In the genomic region with DNA sequence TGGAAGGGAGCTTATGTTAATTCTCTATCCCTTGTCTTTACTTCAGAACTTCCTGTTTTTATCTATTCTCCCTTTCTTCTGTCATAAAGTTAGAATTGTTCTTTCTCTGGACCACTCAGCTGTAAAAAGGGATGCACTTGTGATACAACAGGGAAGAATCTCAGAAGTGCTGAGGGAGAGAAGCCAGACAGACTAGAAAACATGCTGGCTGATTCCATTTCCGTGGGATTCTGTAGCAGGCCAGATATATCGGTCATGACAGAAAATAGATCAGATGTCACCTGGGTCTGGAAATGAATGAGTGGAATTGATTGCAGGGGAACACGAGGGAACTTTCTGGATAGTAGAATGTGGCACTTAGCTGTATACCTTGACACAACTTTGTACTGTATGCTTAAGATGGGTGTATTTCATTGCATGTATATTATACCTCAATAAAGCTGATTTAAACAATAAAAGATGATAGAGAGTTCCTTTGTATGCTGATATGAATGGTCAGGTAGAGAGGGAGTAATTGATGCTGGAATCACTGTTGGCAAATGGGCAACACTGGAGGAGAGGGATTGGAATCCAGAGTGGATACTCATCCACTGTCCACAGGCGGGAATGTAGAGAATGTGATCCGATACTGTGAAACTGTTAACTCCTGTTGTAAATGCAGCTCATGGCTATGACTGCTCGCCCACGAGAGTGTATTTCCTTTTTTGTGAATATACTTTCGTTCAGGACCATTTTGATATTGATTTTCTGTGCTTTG, we compare ENCODE assay signal across 13 cellular contexts. TPM values are rescaled to one million over a fixed set of nuclear protein-coding genes. Genes with fewer than 3 reads are reported as not detected.
DNase-seq lines count a peak whose midpoint lies in the region; ATAC-seq and TF ChIP-seq lines count a peak whose summit lies in the region.
"Had no signal": no experiment of that assay in that cellular context is flagged by ENCODE, and none has a peak within 500 bp of the region (broad histone marks: within the 10 kb centered on the region; RNA-seq: fewer than 3 reads in every experiment).

No MANE protein-coding gene starts in this region.

- WGBS in right cardiac atrium, result 68% methylated on average over 8 of the region's 8 CpGs

- no peak overlapping the region for H3K9ac ChIP-seq in SU-DHL-6 (ENCODE audit: low read length)

- peak overlapping the region; percentile 3 for H3K27ac Mint-ChIP-seq in type B pancreatic cell
- no peak overlapping the region for H3K27ac Mint-ChIP-seq in activated CD4-positive, alpha-beta T cell treated with anti-CD3 and anti-CD28 coated beads, Interleukin-2, amount 10 ng/mL, durations not matched to agents 7 days and 5 days
- H3K27ac Mint-ChIP-seq: activated B cell treated with CpG ODN at 0.5 μM for 24 hours had no signal

- peaks cover 16% of the 10 kb centered on the region for H3F3A ChIP-seq in SU-DHL-6 (ENCODE audit: insufficient read depth)

- H3K4me3 ChIP-seq in cardiac muscle cell, result no peak overlapping the region
- no peak overlapping the region for H3K4me3 ChIP-seq in right atrium auricular region
- no peak overlapping the region for H3K4me3 ChIP-seq in SU-DHL-6 (ENCODE audit: insufficient read depth, low read length, poor library complexity, severe bottlenecking)
- H3K4me3 ChIP-seq in right cardiac atrium (ENCODE audit: low read length), result no peak overlapping the region

- no peaks in the 10 kb centered on the region for H4K20me1 ChIP-seq in SU-DHL-6 (ENCODE audit: low read depth, low read length)

- H3K36me3 ChIP-seq in cardiac muscle cell, result peaks cover 17% of the 10 kb centered on the region
- H3K36me3 ChIP-seq in right atrium auricular region, result peaks cover 11% of the 10 kb centered on the region
- H3K36me3 ChIP-seq in SU-DHL-6 (ENCODE audit: low read length), result peaks cover 30% of the 10 kb centered on the region

- peaks cover 9% of the 10 kb centered on the region for H3K4me1 Mint-ChIP-seq in type B pancreatic cell (ENCODE audit: unreplicated experiment)
- peaks cover 13% of the 10 kb centered on the region for H3K4me1 Mint-ChIP-seq in activated CD4-positive, alpha-beta T cell treated with anti-CD3 and anti-CD28 coated beads, Interleukin-2, amount 10 ng/mL, durations not matched to agents 7 days and 5 days

- H3K9me3 ChIP-seq in cardiac muscle cell (ENCODE audit: low read depth) (no peaks in the 10 kb centered on the region), right atrium auricular region (no peaks in the 10 kb centered on the region), SU-DHL-6 (ENCODE audit: insufficient read depth, low read length) (no peaks in the 10 kb centered on the region), right cardiac atrium (ENCODE audit: control insufficient read depth, low read length) (no peaks in the 10 kb centered on the region)

- TF ChIP-seq CTCF in cardiac muscle cell (IDR thresholded peaks at IDR 0.05; ENCODE audit: low read depth, low read length) (no peak), right atrium auricular region (IDR thresholded peaks at IDR 0.05) (no peak), SU-DHL-6 (IDR thresholded peaks at IDR 0.05; ENCODE audit: insufficient read depth, low read length, poor library complexity, severe bottlenecking) (no peak), type B pancreatic cell (conservative IDR thresholded peaks at IDR 0.05) (no peak)

- POLR2A ChIA-PET in activated CD4-positive, alpha-beta T cell treated with anti-CD3 and anti-CD28 coated beads, Interleukin-2, amount 10 ng/mL, durations not matched to agents 7 days and 5 days (lab: Charles Lee), result no interaction called here

- DNase-seq in cardiac muscle cell (ENCODE audit: low read depth in 1 of 2, low spot score in 1 of 2) (peak; percentile 19 to 40), right atrium auricular region (ENCODE audit: low spot score) (no peak), iris pigment epithelial cell (ENCODE audit: low read depth) (peak; percentile 52), type B pancreatic cell (ENCODE audit: extremely low spot score, unreplicated experiment) (no peak), right cardiac atrium (no peak)
- no peak for DNase-seq in activated CD4-positive, alpha-beta T cell treated with anti-CD3 and anti-CD28 coated beads, Interleukin-2, amount 10 ng/mL, durations not matched to agents 7 days and 5 days
- DNase-seq: activated B cell treated with CpG ODN at 0.5 μM for 24 hours; activated T-cell treated with anti-CD3 and anti-CD28 coated beads, Interleukin-2, amount 50 U/mL, for 48 hours; DND-41; NCI-H1092 treated with DMSO at 0.1 percent for 48 hours; SHP77 had no signal

- peaks cover 13% of the 10 kb centered on the region for H3K36me3 Mint-ChIP-seq in type B pancreatic cell
- peaks cover 20% of the 10 kb centered on the region for H3K36me3 Mint-ChIP-seq in activated CD4-positive, alpha-beta T cell treated with anti-CD3 and anti-CD28 coated beads, Interleukin-2, amount 10 ng/mL, durations not matched to agents 7 days and 5 days (ENCODE audit: low read depth)

- intact Hi-C loops in right cardiac atrium (cut with DNase I), result no loop called here

- H3K9me3 Mint-ChIP-seq in type B pancreatic cell, result no peaks in the 10 kb centered on the region
- H3K9me3 Mint-ChIP-seq in activated CD4-positive, alpha-beta T cell treated with anti-CD3 and anti-CD28 coated beads, Interleukin-2, amount 10 ng/mL, durations not matched to agents 7 days and 5 days, result no peaks in the 10 kb centered on the region
- H3K9me3 Mint-ChIP-seq: activated B cell treated with CpG ODN at 0.5 μM for 24 hours had no signal

- H3K4me1 ChIP-seq in cardiac muscle cell (ENCODE audit: low read depth) (no peaks in the 10 kb centered on the region), right atrium auricular region (peaks cover 0 to 2% of the 10 kb centered on the region in 2 donors), right cardiac atrium (ENCODE audit: control insufficient read depth, insufficient read depth, low read length) (peaks cover 1% of the 10 kb centered on the region)

- CTCF ChIA-PET in activated CD4-positive, alpha-beta T cell treated with anti-CD3 and anti-CD28 coated beads, Interleukin-2, amount 10 ng/mL, durations not matched to agents 7 days and 5 days (lab: Charles Lee), result no interaction called here

- H3K27ac ChIP-seq in cardiac muscle cell (peak overlapping the region; percentile 44), right atrium auricular region (no peak overlapping the region), SU-DHL-6 (ENCODE audit: low read depth, low read length) (peak overlapping the region; percentile 51), right cardiac atrium (ENCODE audit: low read length) (no peak overlapping the region)

- H3K27me3 Mint-ChIP-seq in type B pancreatic cell, result no peaks in the 10 kb centered on the region
- no peaks in the 10 kb centered on the region for H3K27me3 Mint-ChIP-seq in activated CD4-positive, alpha-beta T cell treated with anti-CD3 and anti-CD28 coated beads, Interleukin-2, amount 10 ng/mL, durations not matched to agents 7 days and 5 days
- H3K27me3 Mint-ChIP-seq: activated B cell treated with CpG ODN at 0.5 μM for 24 hours had no signal

- no peak overlapping the region for H2AFZ ChIP-seq in SU-DHL-6 (ENCODE audit: low read depth, low read length, severe bottlenecking)

- H3K9me2 ChIP-seq in SU-DHL-6 (replicated peaks; ENCODE audit: insufficient read depth, low read length), result no peaks in the 10 kb centered on the region

- H3K79me2 ChIP-seq in SU-DHL-6 (ENCODE audit: insufficient read depth, low read length), result peaks cover 59% of the 10 kb centered on the region

- no peaks in the 10 kb centered on the region for H3K27me3 ChIP-seq in cardiac muscle cell
- H3K27me3 ChIP-seq in right atrium auricular region, result no peaks in the 10 kb centered on the region
- no peaks in the 10 kb centered on the region for H3K27me3 ChIP-seq in SU-DHL-6 (ENCODE audit: low read length)
- H3K27me3 ChIP-seq in right cardiac atrium (ENCODE audit: control insufficient read depth, insufficient read depth), result no peaks in the 10 kb centered on the region

- H3K4me2 ChIP-seq in SU-DHL-6 (ENCODE audit: low read depth, low read length, poor library complexity, severe bottlenecking), result no peak overlapping the region

- no peak for ATAC-seq in HG02884 (IDR thresholded peaks at IDR 0.05; ENCODE audit: unreplicated experiment)
- no peak for ATAC-seq in right cardiac atrium

- no peak overlapping the region for H3K4me3 Mint-ChIP-seq in type B pancreatic cell
- H3K4me3 Mint-ChIP-seq in activated CD4-positive, alpha-beta T cell treated with anti-CD3 and anti-CD28 coated beads, Interleukin-2, amount 10 ng/mL, durations not matched to agents 7 days and 5 days, result no peak overlapping the region
- H3K4me3 Mint-ChIP-seq: activated B cell treated with CpG ODN at 0.5 μM for 24 hours had no signal

RNA-seq across cellular contexts. Expression of gene ATXN10, which starts 59.6 kb away (rescaled TPM):
- total RNA-seq in cardiac muscle cell (67.3 and 78.8 TPM in 2 replicates), right atrium auricular region (10 to 100 TPM; 85.3 to 88.5 TPM), type B pancreatic cell (ENCODE audit: low replicate concordance) (117 and 182 TPM in 2 replicates), right cardiac atrium (100 to 1,000 TPM; 141 to 176 (median 153) TPM)
- polyA plus RNA-seq in cardiac muscle cell (267 and 279 TPM in 2 replicates), right cardiac atrium (96.6 TPM)
- total RNA-seq in activated CD4-positive, alpha-beta T cell treated with anti-CD3 and anti-CD28 coated beads, Interleukin-2, amount 10 ng/mL, durations not matched to agents 7 days and 5 days, result 100 to 1,000 TPM in 1 of 2 experiments, 10 to 100 TPM in 1; 91.5 to 103 TPM

Comparison
In these comparisons a context has a peak if more than half of its experiments do, and no peak if none do; other contexts are left out.
1. DNase-seq: peak in cardiac muscle cell (2 of 2) and iris pigment epithelial cell (single experiment); none in right atrium auricular region (single experiment), type B pancreatic cell (single experiment), activated CD4-positive, alpha-beta T cell treated with anti-CD3 and anti-CD28 coated beads, Interleukin-2, amount 10 ng/mL, durations not matched to agents 7 days and 5 days (single experiment) and right cardiac atrium (0 of 3).
2. H3K27ac ChIP-seq: peak in cardiac muscle cell (single experiment) and SU-DHL-6 (single experiment); none in right atrium auricular region (0 of 2) and right cardiac atrium (single experiment).